Comparison of ENCODE assay signal across 24 cellular contexts in genomic region chrX:37986893-37987292, GRCh38. TPM values are rescaled to one million over a fixed set of nuclear protein-coding genes. Genes with fewer than 3 reads are reported as not detected.
DNase-seq lines count a peak whose midpoint lies in the region; ATAC-seq, FAIRE-seq and TF ChIP-seq lines count a peak whose summit lies in the region.
"Had no signal": no experiment of that assay in that cellular context is flagged by ENCODE, and none has a peak within 500 bp of the region (broad histone marks: within the 10 kb centered on the region; RNA-seq: fewer than 3 reads in every experiment).

No MANE protein-coding gene starts in this region.

- H3K9me3 Mint-ChIP-seq in astrocyte (ENCODE audit: unreplicated experiment): no peaks in the 10 kb centered on the region
- no peaks in the 10 kb centered on the region for H3K9me3 Mint-ChIP-seq in activated CD4-positive, alpha-beta T cell treated with anti-CD3 and anti-CD28 coated beads, Interleukin-2, amount 10 ng/mL, durations not matched to agents 24 days and 14 days
- H3K9me3 Mint-ChIP-seq: activated naive CD4-positive, alpha-beta T cell treated with anti-CD3 and anti-CD28 coated beads, Interleukin-2, amount 50 U/mL, for 72 hours; activated T-helper 1 cell treated with anti-CD3 and anti-CD28 coated beads, Interleukin-12 subunit alpha, Interleukin-12 subunit beta, Interleukin-2, Interleukin-4 antibody, amounts not matched to agents 30 ng/mL and 10 ng/mL and 1 ng/mL, durations not matched to agents 14 hours and 24 hours and 36 hours had no signal

- H3K27me3 ChIP-seq in GM23248 (replicated peaks; ENCODE audit: insufficient read depth): no peaks in the 10 kb centered on the region
- H3K27me3 ChIP-seq in astrocyte (ENCODE audit: insufficient read depth, low read length): no peaks in the 10 kb centered on the region
- H3K27me3 ChIP-seq in left ventricle myocardium inferior (ENCODE audit: low read depth): no peaks in the 10 kb centered on the region
- H3K27me3 ChIP-seq: cardiac muscle cell had no signal

- H4K20me1 ChIP-seq in GM23248 (ENCODE audit: insufficient read depth) (no peaks in the 10 kb centered on the region), astrocyte (ENCODE audit: insufficient read depth, low read length) (no peaks in the 10 kb centered on the region)

- in situ Hi-C loops in GM23248 (cut with MboI): no loop called here

- H3K9ac ChIP-seq in GM23248 (no peak overlapping the region), astrocyte (ENCODE audit: low read length) (no peak overlapping the region)
- H3K9ac ChIP-seq: parathyroid adenoma had no signal

- H3K36me3 ChIP-seq in GM23248 (ENCODE audit: low read depth): no peaks in the 10 kb centered on the region
- no peaks in the 10 kb centered on the region for H3K36me3 ChIP-seq in astrocyte (ENCODE audit: insufficient read depth, low read length)
- no peaks in the 10 kb centered on the region for H3K36me3 ChIP-seq in left ventricle myocardium inferior
- H3K36me3 ChIP-seq: cardiac muscle cell, heart right ventricle had no signal

- no peak overlapping the region for H3K27ac ChIP-seq in GM23248
- H3K27ac ChIP-seq in astrocyte (ENCODE audit: low read depth, low read length): peak overlapping the region; percentile 6
- H3K27ac ChIP-seq in left ventricle myocardium inferior (replicated peaks): no peak overlapping the region
- H3K27ac ChIP-seq: A549, cardiac muscle cell, heart right ventricle, parathyroid adenoma had no signal

- H3K4me3 Mint-ChIP-seq in astrocyte (ENCODE audit: unreplicated experiment): no peak overlapping the region
- no peak overlapping the region for H3K4me3 Mint-ChIP-seq in activated CD4-positive, alpha-beta T cell treated with anti-CD3 and anti-CD28 coated beads, Interleukin-2, amount 10 ng/mL, durations not matched to agents 24 days and 14 days
- H3K4me3 Mint-ChIP-seq: activated T-helper 1 cell treated with anti-CD3 and anti-CD28 coated beads, Interleukin-12 subunit alpha, Interleukin-12 subunit beta, Interleukin-2, Interleukin-4 antibody, amounts not matched to agents 30 ng/mL and 10 ng/mL and 1 ng/mL, durations not matched to agents 14 hours and 24 hours and 36 hours; CD4-positive, CD25-positive, alpha-beta regulatory T cell; naive thymus-derived CD4-positive, alpha-beta T cell had no signal

- H3K9me3 ChIP-seq in GM23248 (ENCODE audit: low read depth) (no peaks in the 10 kb centered on the region), astrocyte (ENCODE audit: insufficient read depth, low read depth, low read length) (no peaks in the 10 kb centered on the region), left ventricle myocardium inferior (replicated peaks) (no peaks in the 10 kb centered on the region)
- H3K9me3 ChIP-seq: A549 had no signal

- peaks cover 13% of the 10 kb centered on the region for H3K4me1 ChIP-seq in GM23248 (ENCODE audit: insufficient read depth)
- H3K4me1 ChIP-seq in astrocyte (ENCODE audit: insufficient read depth, low read length): peaks cover 5% of the 10 kb centered on the region
- no peaks in the 10 kb centered on the region for H3K4me1 ChIP-seq in left ventricle myocardium inferior
- H3K4me1 ChIP-seq: A549, heart right ventricle, parathyroid adenoma had no signal

- H3K4me3 ChIP-seq in GM23248 (no peak overlapping the region), astrocyte (ENCODE audit: insufficient read depth, low read depth, low read length) (no peak overlapping the region), foreskin fibroblast (ENCODE audit: low read depth in 1 of 2, low read length in 2 of 2) (no peak overlapping the region), left ventricle myocardium inferior (no peak overlapping the region)
- H3K4me3 ChIP-seq: A549, cardiac muscle cell, heart right ventricle had no signal

- H3K27me3 Mint-ChIP-seq in astrocyte (ENCODE audit: low read depth, unreplicated experiment): no peaks in the 10 kb centered on the region
- no peaks in the 10 kb centered on the region for H3K27me3 Mint-ChIP-seq in activated CD4-positive, alpha-beta T cell treated with anti-CD3 and anti-CD28 coated beads, Interleukin-2, amount 10 ng/mL, durations not matched to agents 24 days and 14 days
- H3K27me3 Mint-ChIP-seq: CD4-positive, CD25-positive, alpha-beta regulatory T cell; naive thymus-derived CD4-positive, alpha-beta T cell had no signal

- no peaks in the 10 kb centered on the region for H3K36me3 Mint-ChIP-seq in astrocyte (ENCODE audit: low read depth, unreplicated experiment)
- no peaks in the 10 kb centered on the region for H3K36me3 Mint-ChIP-seq in activated CD4-positive, alpha-beta T cell treated with anti-CD3 and anti-CD28 coated beads, Interleukin-2, amount 10 ng/mL, durations not matched to agents 24 days and 14 days (ENCODE audit: low read depth)
- H3K36me3 Mint-ChIP-seq: activated naive CD4-positive, alpha-beta T cell treated with anti-CD3 and anti-CD28 coated beads, Interleukin-2, amount 50 U/mL, for 72 hours; CD4-positive, CD25-positive, alpha-beta regulatory T cell had no signal

- H3K9me2 ChIP-seq in GM23248 (ENCODE audit: insufficient read depth): no peaks in the 10 kb centered on the region

- no peak for FAIRE-seq in astrocyte (lab: Jason Lieb, UNC)
- FAIRE-seq: small intestine, urothelium cell line had no signal

- ATAC-seq in Right ventricle myocardium superior (ENCODE audit: poor library complexity) (no peak), GM18520 (IDR thresholded peaks at IDR 0.05; ENCODE audit: unreplicated experiment) (no peak)
- ATAC-seq: A549; activated naive CD4-positive, alpha-beta T cell treated with anti-CD3 and anti-CD28 coated beads, Interleukin-2, amount 50 U/mL, for 72 hours; HCT116; heart right ventricle; naive thymus-derived CD4-positive, alpha-beta T cell; Panc1 had no signal

- H3F3A ChIP-seq in GM23248 (ENCODE audit: insufficient read depth): no peaks in the 10 kb centered on the region

- H3K4me2 ChIP-seq in GM23248 (ENCODE audit: unreplicated experiment) (no peak overlapping the region), astrocyte (ENCODE audit: low read length) (no peak overlapping the region)
- H3K4me2 ChIP-seq: A549 had no signal

- no peak for TF ChIP-seq CTCF in astrocyte (IDR thresholded peaks at IDR 0.05; ENCODE audit: insufficient read depth, low read depth, low read length)
- TF ChIP-seq CTCF in foreskin fibroblast (IDR thresholded peaks at IDR 0.05; ENCODE audit: low read depth, low read length): no peak
- TF ChIP-seq CTCF in left ventricle myocardium inferior (IDR thresholded peaks at IDR 0.05; ENCODE audit: borderline replicate concordance): no peak

- peaks cover 20% of the 10 kb centered on the region for H3K4me1 Mint-ChIP-seq in astrocyte (ENCODE audit: low read depth, unreplicated experiment)
- H3K4me1 Mint-ChIP-seq in activated CD4-positive, alpha-beta T cell treated with anti-CD3 and anti-CD28 coated beads, Interleukin-2, amount 10 ng/mL, durations not matched to agents 24 days and 14 days: no peaks in the 10 kb centered on the region

- DNase-seq in A172 (ENCODE audit: low spot score) (peak; percentile 46), GM23248 (peak; percentile 51), astrocyte (ENCODE audit: low read depth) (peak; percentile 66), foreskin fibroblast (peak; percentile 2 to 13), Right ventricle myocardium superior (no peak), left ventricle myocardium inferior (no peak)
- DNase-seq in activated CD4-positive, alpha-beta T cell treated with anti-CD3 and anti-CD28 coated beads, Interleukin-2, amount 10 ng/mL, durations not matched to agents 24 days and 14 days: no peak
- DNase-seq: CD4-positive, CD25-positive, alpha-beta regulatory T cell; heart right ventricle; islet precursor cell; mammary epithelial cell; MM.1S; naive thymus-derived CD4-positive, alpha-beta T cell; small intestine had no signal

- H3K79me2 ChIP-seq in GM23248 (ENCODE audit: insufficient read depth) (no peaks in the 10 kb centered on the region), astrocyte (ENCODE audit: insufficient read depth, low read length) (no peaks in the 10 kb centered on the region)
- H3K79me2 ChIP-seq: parathyroid adenoma had no signal

- no peak overlapping the region for H3K27ac Mint-ChIP-seq in astrocyte (ENCODE audit: unreplicated experiment)
- H3K27ac Mint-ChIP-seq in activated CD4-positive, alpha-beta T cell treated with anti-CD3 and anti-CD28 coated beads, Interleukin-2, amount 10 ng/mL, durations not matched to agents 24 days and 14 days: no peak overlapping the region
- H3K27ac Mint-ChIP-seq: activated naive CD4-positive, alpha-beta T cell treated with anti-CD3 and anti-CD28 coated beads, Interleukin-2, amount 50 U/mL, for 72 hours; activated T-helper 1 cell treated with anti-CD3 and anti-CD28 coated beads, Interleukin-12 subunit alpha, Interleukin-12 subunit beta, Interleukin-2, Interleukin-4 antibody, amounts not matched to agents 30 ng/mL and 10 ng/mL and 1 ng/mL, durations not matched to agents 14 hours and 24 hours and 36 hours; CD4-positive, CD25-positive, alpha-beta regulatory T cell; naive thymus-derived CD4-positive, alpha-beta T cell had no signal

- intact Hi-C loops in Right ventricle myocardium superior (cut with DNase I) (no loop called here), left ventricle myocardium inferior (cut with micrococcal nuclease) (no loop called here)
- intact Hi-C loops in activated CD4-positive, alpha-beta T cell treated with anti-CD3 and anti-CD28 coated beads, Interleukin-2, amount 10 ng/mL, durations not matched to agents 24 days and 14 days (cut with micrococcal nuclease): no loop called here

- WGBS in GM23248 (ENCODE audit: low coverage in 1 of 2, low lambda C conversion rate in 2 of 2, missing lambda C conversion rate in 2 of 2), 2 experiments: 84 to 93% methylated on average over 1 of the region's 1 CpG

- H2AFZ ChIP-seq in GM23248 (no peak overlapping the region), astrocyte (ENCODE audit: low read depth, low read length) (no peak overlapping the region)
- H2AFZ ChIP-seq: parathyroid adenoma had no signal

RNA-seq across cellular contexts. Expression of gene SYTL5, which starts 19.5 kb away (rescaled TPM):
- total RNA-seq in A172 (2014; rRNA removed; shearing (Covaris generic)): 8.1 and 8.5 TPM in 2 replicates
- total RNA-seq in GM23248 (2014; rRNA removed; shearing (Covaris generic)): not detected in 2 replicates
- polyA plus RNA-seq in GM23248 (2016; fragmentation: Nextera tagmentation; extraction: Ambion mirVana): not detected in 2 replicates
- total RNA-seq in astrocyte (8.4 TPM in 2 replicates), Right ventricle myocardium superior (not detected), left ventricle myocardium inferior (0.41 TPM)
- total RNA-seq in activated CD4-positive, alpha-beta T cell treated with anti-CD3 and anti-CD28 coated beads, Interleukin-2, amount 10 ng/mL, durations not matched to agents 24 days and 14 days: not detected in 2 replicates
- total RNA-seq: activated naive CD4-positive, alpha-beta T cell treated with anti-CD3 and anti-CD28 coated beads, Interleukin-2, amount 50 U/mL, for 72 hours; activated T-helper 1 cell treated with anti-CD3 and anti-CD28 coated beads, Interleukin-12 subunit alpha, Interleukin-12 subunit beta, Interleukin-2, Interleukin-4 antibody, amounts not matched to agents 30 ng/mL and 10 ng/mL and 1 ng/mL, durations not matched to agents 14 hours and 24 hours and 36 hours; CD4-positive, CD25-positive, alpha-beta regulatory T cell; dermis microvascular lymphatic vessel endothelial cell had no signal
- polyA plus RNA-seq: CD4-positive, CD25-positive, alpha-beta regulatory T cell; naive thymus-derived CD4-positive, alpha-beta T cell had no signal

Comparison
In these comparisons a context has a peak if more than half of its experiments do, and no peak if none do; other contexts are left out.
1. DNase-seq: peak in A172 (single experiment), GM23248 (single experiment), astrocyte (single experiment) and foreskin fibroblast (2 of 2); none in Right ventricle myocardium superior (single experiment), left ventricle myocardium inferior (single experiment) and activated CD4-positive, alpha-beta T cell treated with anti-CD3 and anti-CD28 coated beads, Interleukin-2, amount 10 ng/mL, durations not matched to agents 24 days and 14 days (single experiment).